Comparison of ENCODE assay signal across 33 cellular contexts in the genomic region with DNA sequence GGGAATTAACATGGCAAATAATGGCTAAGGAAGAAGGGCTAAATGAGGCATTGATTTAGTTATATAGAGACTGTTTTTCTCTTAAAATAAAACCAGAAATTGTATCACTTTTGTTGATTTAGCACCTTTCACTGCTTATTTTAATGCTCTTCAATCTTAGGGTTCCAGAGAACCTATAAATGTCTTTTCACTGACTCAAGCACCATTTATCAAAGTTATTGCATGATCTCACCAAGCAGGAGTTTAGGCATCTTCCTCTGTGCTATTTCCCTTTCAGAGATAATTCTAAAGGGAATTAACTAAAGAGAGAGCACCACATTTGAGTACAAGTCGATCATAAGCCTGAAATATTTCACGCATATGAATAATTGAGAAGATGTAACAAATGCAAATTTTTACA.
"Had no signal": no experiment of that assay in that cellular context is flagged by ENCODE, and none has a peak within 500 bp of the region (broad histone marks: within the 10 kb centered on the region; RNA-seq: fewer than 3 reads in every experiment).

No MANE protein-coding gene starts in this region.

- H3K4me1 ChIP-seq: adrenal gland, SJCRH30 had no signal

- ATAC-seq: activated naive CD4-positive, alpha-beta T cell treated with anti-CD3 and anti-CD28 coated beads, Interleukin-2, amount 50 U/mL, for 72 hours; activated T-cell treated with anti-CD3 and anti-CD28 coated beads, Interleukin-2, amount 50 U/mL, for 4 hours; Panc1 had no signal

- DNase-seq: activated B cell treated with CpG ODN at 0.5 μM for 24 hours; activated CD4-positive, alpha-beta memory T cell treated with anti-CD3 and anti-CD28 coated beads for 36 hours; activated CD4-positive, alpha-beta T cell treated with anti-CD3 and anti-CD28 coated beads for 4 hours; activated CD4-positive, alpha-beta T cell treated with anti-CD3 and anti-CD28 coated beads, Interleukin-2, amount 50 U/mL, for 1 hour; activated CD4-positive, CD25-positive, alpha-beta regulatory T cell treated with anti-CD3 and anti-CD28 coated beads, Interleukin-2, amount 50 U/mL, for 72 hours; activated CD8-positive, alpha-beta memory T cell treated with anti-CD3 and anti-CD28 coated beads, Interleukin-2, amount 50 U/mL, for 4 hours; activated gamma-delta T cell treated with Interleukin-2 at 50 U/mL for 16 hours; activated naive CD4-positive, alpha-beta T cell treated with anti-CD3 and anti-CD28 coated beads for 36 hours; activated T-cell treated with anti-CD3 and anti-CD28 coated beads for 4 hours; activated T-cell treated with anti-CD3 and anti-CD28 coated beads, Interleukin-2, amount 50 U/mL, for 4 hours; adrenal gland; anterior cingulate cortex; NCI-H1048; NCI-H1105 treated with DMSO at 0.1 percent for 48 hours; NCI-H1436 treated with DMSO at 0.1 percent for 48 hours; NCI-H1694 treated with DMSO at 0.1 percent for 48 hours; NCI-H2029 treated with DMSO at 0.1 percent for 48 hours; NCI-H2171 treated with DMSO at 0.1 percent for 48 hours; NCI-H2227 treated with DMSO at 0.1 percent for 48 hours; NCI-H524 treated with DMSO at 0.1 percent for 48 hours; SHP77; SJCRH30; SW 1271; T-helper 1 cell; T-helper 2 cell; T-helper 9 cell had no signal

- H3K4me1 Mint-ChIP-seq: activated B cell treated with CpG ODN at 0.5 μM for 24 hours; central memory CD8-positive, alpha-beta T cell had no signal

- H3K27ac Mint-ChIP-seq: activated B cell treated with CpG ODN at 0.5 μM for 24 hours; activated CD4-positive, alpha-beta memory T cell treated with anti-CD3 and anti-CD28 coated beads for 36 hours; activated naive CD4-positive, alpha-beta T cell treated with anti-CD3 and anti-CD28 coated beads for 36 hours; activated naive CD4-positive, alpha-beta T cell treated with anti-CD3 and anti-CD28 coated beads, Interleukin-2, amount 50 U/mL, for 72 hours; activated T-helper 1 cell treated with anti-CD3 and anti-CD28 coated beads, Interleukin-12 subunit alpha, Interleukin-12 subunit beta, Interleukin-2, Interleukin-4 antibody, amounts not matched to agents 30 ng/mL and 10 ng/mL and 1 ng/mL, durations not matched to agents 14 hours and 24 hours and 36 hours had no signal

- H3K9me3 ChIP-seq: adrenal gland, SJCRH30 had no signal

- H3K4me3 Mint-ChIP-seq: activated B cell treated with CpG ODN at 0.5 μM for 24 hours; activated CD4-positive, alpha-beta memory T cell treated with anti-CD3 and anti-CD28 coated beads for 36 hours; activated naive CD4-positive, alpha-beta T cell treated with anti-CD3 and anti-CD28 coated beads for 36 hours; activated T-cell treated with anti-CD3 and anti-CD28 coated beads, Interleukin-2, amount 50 U/mL, for 4 hours; activated T-helper 1 cell treated with anti-CD3 and anti-CD28 coated beads, Interleukin-12 subunit alpha, Interleukin-12 subunit beta, Interleukin-2, Interleukin-4 antibody, amounts not matched to agents 30 ng/mL and 10 ng/mL and 1 ng/mL, durations not matched to agents 14 hours and 24 hours and 36 hours; central memory CD8-positive, alpha-beta T cell had no signal

- H3K36me3 Mint-ChIP-seq: activated CD4-positive, alpha-beta memory T cell treated with anti-CD3 and anti-CD28 coated beads for 36 hours; activated naive CD4-positive, alpha-beta T cell treated with anti-CD3 and anti-CD28 coated beads, Interleukin-2, amount 50 U/mL, for 72 hours had no signal

- H3K27me3 ChIP-seq: adrenal gland, SJCRH30 had no signal

- H3K36me3 ChIP-seq: adrenal gland, cardiac muscle cell, SJCRH30 had no signal

- H3K27me3 Mint-ChIP-seq: activated B cell treated with CpG ODN at 0.5 μM for 24 hours; activated CD4-positive, alpha-beta memory T cell treated with anti-CD3 and anti-CD28 coated beads for 36 hours; central memory CD8-positive, alpha-beta T cell had no signal

- H3K27ac ChIP-seq: adrenal gland, cardiac muscle cell, SJCRH30, SK-N-MC, VCaP had no signal

- H3K4me3 ChIP-seq: adrenal gland, cardiac muscle cell, SJCRH30, SK-N-MC had no signal
